Comparison of ENCODE assay signal across 28 cellular contexts in genomic region chr12:66043035-66043434, GRCh38.
"Had no signal": no experiment of that assay in that cellular context is flagged by ENCODE, and none has a peak within 500 bp of the region (broad histone marks: within the 10 kb centered on the region; RNA-seq: fewer than 3 reads in every experiment).

No MANE protein-coding gene starts in this region.

- H3K9ac ChIP-seq: neural progenitor cell, parathyroid adenoma had no signal

- H3K79me2 ChIP-seq: parathyroid adenoma had no signal

- FAIRE-seq: small intestine had no signal

- H3K4me3 ChIP-seq: neural progenitor cell, ovary, psoas muscle, right lobe of liver, sigmoid colon, stomach, thoracic aorta, thyroid gland, tibial nerve, upper lobe of left lung, uterus had no signal

- DNase-seq: naive thymus-derived CD8-positive, alpha-beta T cell; occipital lobe; ovary; posterior cingulate gyrus; psoas muscle; right cardiac atrium; right lobe of liver; sigmoid colon; small intestine; stimulated activated CD4-positive, alpha-beta T cell treated with anti-CD3 and anti-CD28 coated beads, Interleukin-15, amount 100 ng/mL, for 24 hours; stimulated activated CD4-positive, alpha-beta T cell treated with anti-CD3 and anti-CD28 coated beads, Interleukin-2, amount 100 ng/mL, for 24 hours; stimulated activated CD4-positive, alpha-beta T cell treated with anti-CD3 and anti-CD28 coated beads, Interleukin-2, amount 100 ng/mL, for 48 hours; stimulated activated CD4-positive, alpha-beta T cell treated with anti-CD3 and anti-CD28 coated beads, Interleukin-4, amount 100 ng/mL, for 24 hours; stimulated activated naive B cell treated with anti-CD40 and anti-IgM and Interleukin-4, amounts not matched to agents 10 μg/mL and 1 μg/mL and 100 μg/mL, for 72 hours; stimulated activated naive CD4-positive, alpha-beta T cell treated with Interleukin-2 at 50 U/mL for 16 hours; stomach; thyroid gland; trophoblast cell; upper lobe of left lung; uterus had no signal

- H3K9me3 Mint-ChIP-seq: naive thymus-derived CD8-positive, alpha-beta T cell; natural killer cell treated with Interleukin-12 subunit alpha and Interleukin-12 subunit beta and Interleukin-15 and Interleukin-18, amount 100 ng/mL, for 72 hours; neural progenitor cell; stimulated activated effector memory CD8-positive, alpha-beta T cell treated with anti-CD3 and anti-CD28 coated beads, Interleukin-12 subunit alpha, Interleukin-12 subunit beta, amount 100 ng/mL, for 72 hours; stimulated activated naive B cell treated with anti-CD40 and anti-IgM and Interleukin-4, amounts not matched to agents 10 μg/mL and 1 μg/mL and 100 μg/mL, for 72 hours; stimulated activated naive CD8-positive, alpha-beta T cell treated with anti-CD3 and anti-CD28 coated beads, Interleukin-15, Interleukin-2, amounts not matched to agents 100 ng/mL and 50 ng/mL, for 24 hours had no signal

- H3K4me2 ChIP-seq: neural progenitor cell had no signal

- H3K4me1 Mint-ChIP-seq: naive thymus-derived CD8-positive, alpha-beta T cell; neural progenitor cell; stimulated activated effector memory CD8-positive, alpha-beta T cell treated with anti-CD3 and anti-CD28 coated beads, Interleukin-12 subunit alpha, Interleukin-12 subunit beta, amount 100 ng/mL, for 72 hours; stimulated activated naive B cell treated with anti-CD40 and anti-IgM and Interleukin-4, amounts not matched to agents 10 μg/mL and 1 μg/mL and 100 μg/mL, for 72 hours had no signal

- H3K27me3 ChIP-seq: neural progenitor cell, ovary, right lobe of liver, sigmoid colon, thyroid gland, tibial nerve, upper lobe of left lung, uterus had no signal

- H3K9me3 ChIP-seq: ovary, psoas muscle, right lobe of liver, sigmoid colon, stomach, thoracic aorta, thyroid gland, tibial nerve, upper lobe of left lung, uterus had no signal

- H3K36me3 Mint-ChIP-seq: naive thymus-derived CD8-positive, alpha-beta T cell; natural killer cell treated with Interleukin-12 subunit alpha and Interleukin-12 subunit beta and Interleukin-15 and Interleukin-18, amount 100 ng/mL, for 72 hours; neural progenitor cell; stimulated activated effector memory CD8-positive, alpha-beta T cell treated with anti-CD3 and anti-CD28 coated beads, Interleukin-12 subunit alpha, Interleukin-12 subunit beta, amount 100 ng/mL, for 72 hours; stimulated activated naive B cell treated with anti-CD40 and anti-IgM and Interleukin-4, amounts not matched to agents 10 μg/mL and 1 μg/mL and 100 μg/mL, for 72 hours had no signal

- H2AFZ ChIP-seq: neural progenitor cell, parathyroid adenoma had no signal

- H3K4me1 ChIP-seq: neural progenitor cell, parathyroid adenoma, psoas muscle, right lobe of liver, sigmoid colon, stomach, thyroid gland, tibial nerve, upper lobe of left lung, uterus had no signal

- H3K36me3 ChIP-seq: neural progenitor cell, ovary, right lobe of liver, sigmoid colon, stomach, thoracic aorta, thyroid gland, tibial nerve, upper lobe of left lung, uterus had no signal

- H3K27ac ChIP-seq: neural progenitor cell, ovary, parathyroid adenoma, psoas muscle, right lobe of liver, sigmoid colon, stomach, thoracic aorta, thyroid gland, tibial nerve, upper lobe of left lung, uterus had no signal

- H3K27ac Mint-ChIP-seq: naive thymus-derived CD8-positive, alpha-beta T cell; natural killer cell treated with Interleukin-12 subunit alpha and Interleukin-12 subunit beta and Interleukin-15 and Interleukin-18, amount 100 ng/mL, for 72 hours; neural progenitor cell; progenitor cell of endocrine pancreas; stimulated activated effector memory CD8-positive, alpha-beta T cell treated with anti-CD3 and anti-CD28 coated beads, Interleukin-12 subunit alpha, Interleukin-12 subunit beta, amount 100 ng/mL, for 72 hours; stimulated activated naive B cell treated with anti-CD40 and anti-IgM and Interleukin-4, amounts not matched to agents 10 μg/mL and 1 μg/mL and 100 μg/mL, for 72 hours; stimulated activated naive CD8-positive, alpha-beta T cell treated with anti-CD3 and anti-CD28 coated beads, Interleukin-15, Interleukin-2, amounts not matched to agents 100 ng/mL and 50 ng/mL, for 24 hours had no signal

- ATAC-seq: naive thymus-derived CD8-positive, alpha-beta T cell; natural killer cell treated with Interleukin-12 subunit alpha and Interleukin-12 subunit beta and Interleukin-15 and Interleukin-18, amount 100 ng/mL, for 72 hours; psoas muscle; right cardiac atrium; right lobe of liver; stimulated activated effector memory CD8-positive, alpha-beta T cell treated with anti-CD3 and anti-CD28 coated beads, Interleukin-12 subunit alpha, Interleukin-12 subunit beta, amount 100 ng/mL, for 72 hours; stimulated activated naive B cell treated with anti-CD40 and anti-IgM and Interleukin-4, amounts not matched to agents 10 μg/mL and 1 μg/mL and 100 μg/mL, for 72 hours had no signal

- H3K4me3 Mint-ChIP-seq: naive thymus-derived CD8-positive, alpha-beta T cell; natural killer cell treated with Interleukin-12 subunit alpha and Interleukin-12 subunit beta and Interleukin-15 and Interleukin-18, amount 100 ng/mL, for 72 hours; neural progenitor cell; stimulated activated effector memory CD8-positive, alpha-beta T cell treated with anti-CD3 and anti-CD28 coated beads, Interleukin-12 subunit alpha, Interleukin-12 subunit beta, amount 100 ng/mL, for 72 hours; stimulated activated naive B cell treated with anti-CD40 and anti-IgM and Interleukin-4, amounts not matched to agents 10 μg/mL and 1 μg/mL and 100 μg/mL, for 72 hours; stimulated activated naive CD8-positive, alpha-beta T cell treated with anti-CD3 and anti-CD28 coated beads, Interleukin-15, Interleukin-2, amounts not matched to agents 100 ng/mL and 50 ng/mL, for 24 hours had no signal
